ENCODE assay signal across 9 cellular contexts in genomic region chr21:28337319-28337718, GRCh38.
DNase-seq lines count a peak whose midpoint lies in the region; ATAC-seq and TF ChIP-seq lines count a peak whose summit lies in the region.
"Had no signal": no experiment of that assay in that cellular context is flagged by ENCODE, and none has a peak within 500 bp of the region (broad histone marks: within the 10 kb centered on the region; RNA-seq: fewer than 3 reads in every experiment).

No MANE protein-coding gene starts in this region.

- no peak for ATAC-seq in GM19395 (IDR thresholded peaks at IDR 0.05; ENCODE audit: unreplicated experiment)
- ATAC-seq in GM19467 (IDR thresholded peaks at IDR 0.05; ENCODE audit: unreplicated experiment): no peak

- TF ChIP-seq EP300 in neural cell (conservative IDR thresholded peaks at IDR 0.05; ENCODE audit: poor library complexity, severe bottlenecking): no peak

- no peak overlapping the region for H3K4me2 ChIP-seq in neural cell (ENCODE audit: low read length)

- H3K9me2 ChIP-seq in neural cell (ENCODE audit: insufficient read depth, low read length): no peaks in the 10 kb centered on the region

- H3K27ac ChIP-seq in neural cell (ENCODE audit: low read length): no peak overlapping the region
- H3K27ac ChIP-seq: SJSA1 had no signal

- TF ChIP-seq RAD21 in neural cell (conservative IDR thresholded peaks at IDR 0.05): peak; percentile 56

- H2AFZ ChIP-seq in neural cell (ENCODE audit: low read depth, low read length): no peak overlapping the region

- TF ChIP-seq CTCF in GM12865 (IDR thresholded peaks at IDR 0.05; ENCODE audit: insufficient read depth, low read depth, low read length, missing control alignments): no peak
- TF ChIP-seq CTCF in choroid plexus epithelial cell (conservative IDR thresholded peaks at IDR 0.05; ENCODE audit: low read depth, low read length): peak; percentile 48
- TF ChIP-seq CTCF in neural cell (IDR thresholded peaks at IDR 0.05; ENCODE audit: poor library complexity, severe bottlenecking): peak; percentile 46

- H3K4me3 ChIP-seq in GM12865 (ENCODE audit: low read depth, low read length): no peak overlapping the region
- H3K4me3 ChIP-seq in choroid plexus epithelial cell (ENCODE audit: low read depth, low read length): no peak overlapping the region
- no peak overlapping the region for H3K4me3 ChIP-seq in neural cell (ENCODE audit: low read length)
- H3K4me3 ChIP-seq: SJSA1 had no signal

- no peaks in the 10 kb centered on the region for H3K79me2 ChIP-seq in neural cell (replicated peaks; ENCODE audit: insufficient read depth, low read length)

- no peaks in the 10 kb centered on the region for H3K27me3 ChIP-seq in neural cell (ENCODE audit: insufficient read depth, low read depth, low read length)
- H3K27me3 ChIP-seq: SJSA1 had no signal

- H3K9me3 ChIP-seq in neural cell (ENCODE audit: low read length): no peaks in the 10 kb centered on the region
- H3K9me3 ChIP-seq: SJSA1 had no signal

- H4K20me1 ChIP-seq in neural cell (ENCODE audit: insufficient read depth): no peaks in the 10 kb centered on the region

- H3K9ac ChIP-seq in neural cell (ENCODE audit: low read length): no peak overlapping the region

- H3F3A ChIP-seq in neural cell (ENCODE audit: insufficient read depth, low read length, poor library complexity, severe bottlenecking): no peaks in the 10 kb centered on the region

- H3K36me3 ChIP-seq in neural cell (ENCODE audit: insufficient read depth, low read length): no peaks in the 10 kb centered on the region
- H3K36me3 ChIP-seq: SJSA1 had no signal

- peak; percentile 13 for DNase-seq in GM12865 (ENCODE audit: low read depth)
- DNase-seq in NCI-H446 treated with DMSO at 0.1 percent for 48 hours (lab: John Stamatoyannopoulos, UW): peak; percentile 21
- DNase-seq in choroid plexus epithelial cell (ENCODE audit: low read depth): peak; percentile 75
- no peak for DNase-seq in NOMO-1 treated with dmso at 0.1 percent for 144 hours (lab: John Stamatoyannopoulos, UW; ENCODE audit: unreplicated experiment)
- DNase-seq in stimulated activated CD4-positive, alpha-beta T cell treated with anti-CD3 and anti-CD28 coated beads, Interleukin-12 subunit alpha, Interleukin-12 subunit beta, amount 100 ng/mL, for 4 hours: no peak

TF ChIP-seq in neural cell, 6 proteins besides CTCF, POLR2A, EP300 and RAD21:
- TF ChIP-seq MXI1 (conservative IDR thresholded peaks at IDR 0.05; ENCODE audit: poor library complexity, severe bottlenecking) (no peak), SMC3 (conservative IDR thresholded peaks at IDR 0.05; ENCODE audit: poor library complexity) (peak; percentile 41), TAF1 (IDR thresholded peaks at IDR 0.05; ENCODE audit: low read depth) (no peak), EZH2 (IDR thresholded peaks at IDR 0.05; ENCODE audit: borderline replicate concordance, insufficient read depth, low read length, poor library complexity, severe bottlenecking) (no peak), POLR2AphosphoS5 (IDR thresholded peaks at IDR 0.05) (no peak)

Comparison
In these comparisons a context has a peak if more than half of its experiments do, and no peak if none do; other contexts are left out.
1. DNase-seq: peak in GM12865 (single experiment), NCI-H446 treated with DMSO at 0.1 percent for 48 hours (single experiment) and choroid plexus epithelial cell (single experiment); none in NOMO-1 treated with dmso at 0.1 percent for 144 hours (single experiment) and stimulated activated CD4-positive, alpha-beta T cell treated with anti-CD3 and anti-CD28 coated beads, Interleukin-12 subunit alpha, Interleukin-12 subunit beta, amount 100 ng/mL, for 4 hours (single experiment).